In the genomic region with DNA sequence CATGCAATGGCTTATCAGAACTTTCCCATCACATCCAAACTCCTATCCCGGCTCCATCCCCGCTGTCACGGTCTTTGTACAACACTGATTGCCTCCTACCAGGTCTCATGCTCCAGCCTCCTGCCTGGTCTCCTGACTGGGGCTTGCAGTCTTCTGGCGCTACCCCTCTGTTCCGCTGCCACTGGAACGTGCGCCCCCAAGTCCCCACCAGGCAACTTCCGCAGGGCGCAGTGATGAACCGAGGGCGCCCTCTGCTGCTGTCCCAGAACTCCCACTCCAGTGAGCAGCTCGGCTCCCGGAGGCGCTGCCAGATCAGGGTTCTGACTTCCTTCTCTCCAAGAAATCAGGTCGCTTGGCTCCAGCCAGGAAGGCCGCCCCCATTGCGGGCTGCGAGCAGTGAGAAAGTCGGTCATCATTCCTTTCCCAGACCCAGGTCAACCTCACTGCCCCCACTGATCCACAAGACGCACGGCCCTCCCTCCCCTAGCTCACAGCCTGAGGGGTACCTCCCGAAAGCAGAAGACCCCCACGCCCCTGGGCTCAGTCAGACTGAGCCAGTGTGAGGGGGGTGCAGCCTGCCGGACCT, we compare ENCODE assay signal across 8 cellular contexts. TPM values are rescaled to one million over a fixed set of nuclear protein-coding genes. Genes with fewer than 3 reads are reported as not detected.
DNase-seq lines count a peak whose midpoint lies in the region; ATAC-seq and TF ChIP-seq lines count a peak whose summit lies in the region.

No MANE protein-coding gene starts in this region.

- H3K27me3 Mint-ChIP-seq in neural crest cell (ENCODE audit: low read depth): peaks cover 59% of the 10 kb centered on the region

- no peak for ATAC-seq in GM18511 (IDR thresholded peaks at IDR 0.05; ENCODE audit: unreplicated experiment)

- no peak overlapping the region for H3K27ac Mint-ChIP-seq in neural crest cell (ENCODE audit: unreplicated experiment)

- no peak overlapping the region for H3K4me3 Mint-ChIP-seq in neural crest cell

- peak; percentile 69 for TF ChIP-seq CTCF in neural crest cell (conservative IDR thresholded peaks at IDR 0.05)

- peaks cover 3% of the 10 kb centered on the region for H3K4me1 Mint-ChIP-seq in neural crest cell

- no peaks in the 10 kb centered on the region for H3K36me3 Mint-ChIP-seq in neural crest cell (ENCODE audit: low read depth)

- peaks cover 5% of the 10 kb centered on the region for H3K9me3 Mint-ChIP-seq in neural crest cell

- DNase-seq in DMS53 (lab: John Stamatoyannopoulos, UW) (peak; percentile 39), DMS53 treated with DMSO at 0.1 percent for 48 hours (lab: John Stamatoyannopoulos, UW; ENCODE audit: unreplicated experiment) (no peak), NCI-H146 (lab: John Stamatoyannopoulos, UW) (peak; percentile 53), fibroblast of the conjunctiva (ENCODE audit: low read depth) (peak; percentile 43), neural crest cell (ENCODE audit: low read depth, low spot score) (peak; percentile 50), NCI-H1105 (lab: John Stamatoyannopoulos, UW) (no peak)
- peak; percentile 76 for DNase-seq in activated CD8-positive, alpha-beta memory T cell treated with anti-CD3 and anti-CD28 coated beads, Interleukin-2, amount 50 U/mL, for 48 hours

RNA-seq across cellular contexts. Expression of a gene that starts 43.9 kb away (rescaled TPM):
- total RNA-seq in neural crest cell: 6.7 and 10.1 TPM in 2 replicates

RNA-seq across cellular contexts. Expression of a gene that starts 45.7 kb away (rescaled TPM):
- total RNA-seq in neural crest cell: not detected in 2 replicates

RNA-seq across cellular contexts. Expression of a gene that starts 57.4 kb away (rescaled TPM):
- total RNA-seq in neural crest cell: 33.7 and 33.9 TPM in 2 replicates

Comparison
In these comparisons a context has a peak if more than half of its experiments do, and no peak if none do; other contexts are left out.
1. DNase-seq: peak in DMS53 (single experiment), NCI-H146 (single experiment), activated CD8-positive, alpha-beta memory T cell treated with anti-CD3 and anti-CD28 coated beads, Interleukin-2, amount 50 U/mL, for 48 hours (single experiment), fibroblast of the conjunctiva (single experiment) and neural crest cell (single experiment); none in DMS53 treated with DMSO at 0.1 percent for 48 hours (single experiment) and NCI-H1105 (single experiment).